6 cellular contexts compared by ENCODE assay signal in genomic region chr12:57090924-57091632, GRCh38. TPM values are rescaled to one million over a fixed set of nuclear protein-coding genes. Genes with fewer than 3 reads are reported as not detected.
DNase-seq lines count a peak whose midpoint lies in the region; TF ChIP-seq lines count a peak whose summit lies in the region.

No MANE protein-coding gene starts in this region.

- H3K9me3 ChIP-seq in neuron (ENCODE audit: low read length), result no peaks in the 10 kb centered on the region

- POLR2A ChIA-PET in MCF 10A (lab: Yijun Ruan, JAX), result interaction anchor here (0.7 to 16.5 kb wide), 9 partner anchors 8 to 674 kb away, joined by 3 to 610 read pairs (median 6); partner anchors contain the start of genes NEMP1 and STAT6

- CTCF ChIA-PET in MCF 10A (lab: Yijun Ruan, JAX), result interaction anchor here (0.6 to 13.9 kb wide), 7 partner anchors 11 to 85 kb away, joined by 4 to 147 read pairs (median 10); partner anchors contain the start of gene STAT6

- peaks cover 48% of the 10 kb centered on the region for H3K4me1 ChIP-seq in neuron (ENCODE audit: insufficient read depth, low read length)

- H3K27me3 Mint-ChIP-seq in MCF 10A (ENCODE audit: insufficient read depth, unreplicated experiment), result no peaks in the 10 kb centered on the region

- H3K36me3 Mint-ChIP-seq in MCF 10A (ENCODE audit: insufficient read depth, unreplicated experiment), result peaks cover 69% of the 10 kb centered on the region

- H3K4me3 ChIP-seq in GM12864 (ENCODE audit: low read depth, low read length) (peak overlapping the region; percentile 29), neuron (ENCODE audit: low read length) (peak overlapping the region; percentile 91)

- H3K4me3 Mint-ChIP-seq in MCF 10A (ENCODE audit: unreplicated experiment), result peak overlapping the region; percentile 90

- no peaks in the 10 kb centered on the region for H3K9me3 Mint-ChIP-seq in MCF 10A (ENCODE audit: unreplicated experiment)

- peaks cover 51% of the 10 kb centered on the region for H3K4me1 Mint-ChIP-seq in MCF 10A (ENCODE audit: insufficient read depth, unreplicated experiment)

- H3K36me3 ChIP-seq in neuron (ENCODE audit: insufficient read depth, low read length), result peaks cover 39% of the 10 kb centered on the region

- H3K27ac Mint-ChIP-seq in MCF 10A (ENCODE audit: low read depth, unreplicated experiment), result peak overlapping the region; percentile 94

- DNase-seq in GM12864 (ENCODE audit: low read depth), result no peak
- no peak for DNase-seq in MCF 10A (ENCODE audit: unreplicated experiment)
- no peak for DNase-seq in UCSD-AML1 (lab: John Stamatoyannopoulos, UW; ENCODE audit: unreplicated experiment)
- no peak for DNase-seq in NCI-H1694 (lab: John Stamatoyannopoulos, UW)
- DNase-seq in DMS53 treated with DMSO at 0.1 percent for 48 hours (lab: John Stamatoyannopoulos, UW; ENCODE audit: unreplicated experiment), result no peak

- BruUV-seq in MCF 10A (replicated peaks; lab: Mats Ljungman, UMichigan), result no TSS peak

- intact Hi-C loops in MCF 10A (cut with micrococcal nuclease), result no loop called here

- no peak overlapping the region for H2AFZ ChIP-seq in neuron (ENCODE audit: low read depth, low read length)

- TF ChIP-seq CTCF in GM12864 (IDR thresholded peaks at IDR 0.05; ENCODE audit: low read depth, low read length, missing control alignments) (no peak), MCF 10A (IDR thresholded peaks at IDR 0.05; ENCODE audit: unreplicated experiment) (no peak)

- H3K27me3 ChIP-seq in neuron (ENCODE audit: insufficient read depth, low read length), result no peaks in the 10 kb centered on the region

RNA-seq across cellular contexts. Expression of gene NAB2, which starts 2.2 kb away (rescaled TPM):
- 25.8 and 30.6 TPM in 2 replicates for total RNA-seq in MCF 10A (2022)

RNA-seq across cellular contexts. Expression of gene NEMP1, which starts 12.5 kb away (rescaled TPM):
- total RNA-seq in MCF 10A (2022), result 17.5 and 22.5 TPM in 2 replicates

RNA-seq across cellular contexts. Expression of gene STAT6, which starts 20.1 kb away (rescaled TPM):
- 99.7 and 122 TPM in 2 replicates for total RNA-seq in MCF 10A (2022)

RNA-seq across cellular contexts. Expression of gene LRP1, which starts 37.2 kb away (rescaled TPM):
- total RNA-seq in MCF 10A (2022), result 18.9 and 25.3 TPM in 2 replicates

RNA-seq across cellular contexts. Expression of gene MYO1A, which starts 41.1 kb away (rescaled TPM):
- 0.12 and 0.42 TPM in 2 replicates for total RNA-seq in MCF 10A (2022)
